Comparison of ENCODE assay signal across 1 cellular context in genomic region chr22:30584441-30584840, GRCh38.
TF ChIP-seq lines count a peak whose summit lies in the region.

No MANE protein-coding gene starts in this region.

TF ChIP-seq in H1, 55 proteins besides CTCF, POLR2A, EP300 and RAD21:
- peak; percentile 28; the same call in 1 of the 2 replicates for TF ChIP-seq POLR2AphosphoS5 (IDR thresholded peaks at IDR 0.05; ENCODE audit: low read depth, low read length)
- no peak for TF ChIP-seq HDAC2 (IDR thresholded peaks at IDR 0.05; ENCODE audit: borderline replicate concordance in 1 of 2, low read depth in 2 of 2, low read length in 2 of 2)
